Comparison of ENCODE assay signal across 1 cellular context in genomic region chr1:19882111-19883071, GRCh38.
TF ChIP-seq lines count a peak whose summit lies in the region.

TSS of gene OTUD3 (plus strand) at chr1:19882395. CDS start at chr1:19882514, 119 bp downstream.

TF ChIP-seq in K562, 482 proteins besides CTCF, POLR2A, EP300 and RAD21 (continued from another document and continues in another):
- TF ChIP-seq CHD4 (IDR thresholded peaks at IDR 0.05; ENCODE audit: insufficient read depth, insufficient replicate concordance, low read depth, low read length, poor library complexity, severe bottlenecking) = no peak
- no peak for TF ChIP-seq ESRRB (CRISPR knock-in tag; IDR thresholded peaks at IDR 0.05; ENCODE audit: borderline replicate concordance)
- no peak for TF ChIP-seq PTRF (tag; IDR thresholded peaks at IDR 0.05)
- no peak for TF ChIP-seq TBL1XR1 (IDR thresholded peaks at IDR 0.05; ENCODE audit: low read length in 2 of 2)
- no peak for TF ChIP-seq U2AF2 (optimal IDR thresholded peaks at IDR 0.05; ENCODE audit: low read depth, low read length)
- no peak for TF ChIP-seq SRSF9 (IDR thresholded peaks at IDR 0.05; ENCODE audit: borderline replicate concordance, low read depth, low read length)
- no peak for TF ChIP-seq ZNF551 (CRISPR knock-in tag; IDR thresholded peaks at IDR 0.05)
- TF ChIP-seq KDM2B (CRISPR knock-in tag; IDR thresholded peaks at IDR 0.05) = peak; percentile 79; the same call in 1 of the 2 replicates
- TF ChIP-seq CCAR2 (IDR thresholded peaks at IDR 0.05; ENCODE audit: low read depth, low read length) = no peak
- no peak for TF ChIP-seq MLLT1 (IDR thresholded peaks at IDR 0.05)
- no peak for TF ChIP-seq BRD4 (IDR thresholded peaks at IDR 0.05)
- TF ChIP-seq IRF2 (CRISPR knock-in tag; IDR thresholded peaks at IDR 0.05) = no peak
- TF ChIP-seq ZFX (CRISPR knock-in tag; IDR thresholded peaks at IDR 0.05) = peak; percentile 89
- no peak for TF ChIP-seq EZH2 (IDR thresholded peaks at IDR 0.05; ENCODE audit: borderline replicate concordance, low read depth, low read length)
- no peak for TF ChIP-seq NFATC3 (IDR thresholded peaks at IDR 0.05)
- TF ChIP-seq, protein P1, sequence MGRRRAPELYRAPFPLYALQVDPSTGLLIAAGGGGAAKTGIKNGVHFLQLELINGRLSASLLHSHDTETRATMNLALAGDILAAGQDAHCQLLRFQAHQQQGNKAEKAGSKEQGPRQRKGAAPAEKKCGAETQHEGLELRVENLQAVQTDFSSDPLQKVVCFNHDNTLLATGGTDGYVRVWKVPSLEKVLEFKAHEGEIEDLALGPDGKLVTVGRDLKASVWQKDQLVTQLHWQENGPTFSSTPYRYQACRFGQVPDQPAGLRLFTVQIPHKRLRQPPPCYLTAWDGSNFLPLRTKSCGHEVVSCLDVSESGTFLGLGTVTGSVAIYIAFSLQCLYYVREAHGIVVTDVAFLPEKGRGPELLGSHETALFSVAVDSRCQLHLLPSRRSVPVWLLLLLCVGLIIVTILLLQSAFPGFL (CRISPR knock-in tag; IDR thresholded peaks at IDR 0.05) = no peak
- TF ChIP-seq SUPT5H (IDR thresholded peaks at IDR 0.05) = peak; percentile 87
- TF ChIP-seq, protein P2, sequence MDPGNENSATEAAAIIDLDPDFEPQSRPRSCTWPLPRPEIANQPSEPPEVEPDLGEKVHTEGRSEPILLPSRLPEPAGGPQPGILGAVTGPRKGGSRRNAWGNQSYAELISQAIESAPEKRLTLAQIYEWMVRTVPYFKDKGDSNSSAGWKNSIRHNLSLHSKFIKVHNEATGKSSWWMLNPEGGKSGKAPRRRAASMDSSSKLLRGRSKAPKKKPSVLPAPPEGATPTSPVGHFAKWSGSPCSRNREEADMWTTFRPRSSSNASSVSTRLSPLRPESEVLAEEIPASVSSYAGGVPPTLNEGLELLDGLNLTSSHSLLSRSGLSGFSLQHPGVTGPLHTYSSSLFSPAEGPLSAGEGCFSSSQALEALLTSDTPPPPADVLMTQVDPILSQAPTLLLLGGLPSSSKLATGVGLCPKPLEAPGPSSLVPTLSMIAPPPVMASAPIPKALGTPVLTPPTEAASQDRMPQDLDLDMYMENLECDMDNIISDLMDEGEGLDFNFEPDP (CRISPR knock-in tag; IDR thresholded peaks at IDR 0.05) = no peak
- no peak for TF ChIP-seq HOMEZ (CRISPR knock-in tag; IDR thresholded peaks at IDR 0.05)
- peak; percentile 85 for TF ChIP-seq SP1 (CRISPR knock-in tag; IDR thresholded peaks at IDR 0.05)
- TF ChIP-seq, protein P3, sequence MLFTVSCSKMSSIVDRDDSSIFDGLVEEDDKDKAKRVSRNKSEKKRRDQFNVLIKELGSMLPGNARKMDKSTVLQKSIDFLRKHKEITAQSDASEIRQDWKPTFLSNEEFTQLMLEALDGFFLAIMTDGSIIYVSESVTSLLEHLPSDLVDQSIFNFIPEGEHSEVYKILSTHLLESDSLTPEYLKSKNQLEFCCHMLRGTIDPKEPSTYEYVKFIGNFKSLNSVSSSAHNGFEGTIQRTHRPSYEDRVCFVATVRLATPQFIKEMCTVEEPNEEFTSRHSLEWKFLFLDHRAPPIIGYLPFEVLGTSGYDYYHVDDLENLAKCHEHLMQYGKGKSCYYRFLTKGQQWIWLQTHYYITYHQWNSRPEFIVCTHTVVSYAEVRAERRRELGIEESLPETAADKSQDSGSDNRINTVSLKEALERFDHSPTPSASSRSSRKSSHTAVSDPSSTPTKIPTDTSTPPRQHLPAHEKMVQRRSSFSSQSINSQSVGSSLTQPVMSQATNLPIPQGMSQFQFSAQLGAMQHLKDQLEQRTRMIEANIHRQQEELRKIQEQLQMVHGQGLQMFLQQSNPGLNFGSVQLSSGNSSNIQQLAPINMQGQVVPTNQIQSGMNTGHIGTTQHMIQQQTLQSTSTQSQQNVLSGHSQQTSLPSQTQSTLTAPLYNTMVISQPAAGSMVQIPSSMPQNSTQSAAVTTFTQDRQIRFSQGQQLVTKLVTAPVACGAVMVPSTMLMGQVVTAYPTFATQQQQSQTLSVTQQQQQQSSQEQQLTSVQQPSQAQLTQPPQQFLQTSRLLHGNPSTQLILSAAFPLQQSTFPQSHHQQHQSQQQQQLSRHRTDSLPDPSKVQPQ (CRISPR knock-in tag; IDR thresholded peaks at IDR 0.05; ENCODE audit: borderline replicate concordance) = no peak
- TF ChIP-seq ZFPM2 (CRISPR knock-in tag; IDR thresholded peaks at IDR 0.05) = no peak
- TF ChIP-seq NR0B1 (IDR thresholded peaks at IDR 0.05; ENCODE audit: partially characterized antibody) = no peak
- no peak for TF ChIP-seq LEF1 (IDR thresholded peaks at IDR 0.05)
- TF ChIP-seq TRIM28 (IDR thresholded peaks at IDR 0.05) = no peak
- TF ChIP-seq PHF8 (IDR thresholded peaks at IDR 0.05; ENCODE audit: borderline replicate concordance, low read length) = peak; percentile 97; the same call in 1 of the 2 replicates
- TF ChIP-seq ZNF583 (CRISPR knock-in tag; IDR thresholded peaks at IDR 0.05) = 0 out of 2 replicates have a peak, but pooled peaks have one; percentile 17
- peak; percentile 85 for TF ChIP-seq CBX1 (IDR thresholded peaks at IDR 0.05; ENCODE audit: low read depth)
- TF ChIP-seq ZNF431 (CRISPR knock-in tag; IDR thresholded peaks at IDR 0.05) = peak; percentile 57; the same call in 1 of the 2 replicates
- TF ChIP-seq ZNF445 (CRISPR knock-in tag; IDR thresholded peaks at IDR 0.05; ENCODE audit: low read depth) = no peak
- no peak for TF ChIP-seq DDX20 (tag; IDR thresholded peaks at IDR 0.05; ENCODE audit: low read depth)
- TF ChIP-seq HINFP (tag; conservative IDR thresholded peaks at IDR 0.05; ENCODE audit: low read depth) = peak; percentile 72
- TF ChIP-seq, protein P4, sequence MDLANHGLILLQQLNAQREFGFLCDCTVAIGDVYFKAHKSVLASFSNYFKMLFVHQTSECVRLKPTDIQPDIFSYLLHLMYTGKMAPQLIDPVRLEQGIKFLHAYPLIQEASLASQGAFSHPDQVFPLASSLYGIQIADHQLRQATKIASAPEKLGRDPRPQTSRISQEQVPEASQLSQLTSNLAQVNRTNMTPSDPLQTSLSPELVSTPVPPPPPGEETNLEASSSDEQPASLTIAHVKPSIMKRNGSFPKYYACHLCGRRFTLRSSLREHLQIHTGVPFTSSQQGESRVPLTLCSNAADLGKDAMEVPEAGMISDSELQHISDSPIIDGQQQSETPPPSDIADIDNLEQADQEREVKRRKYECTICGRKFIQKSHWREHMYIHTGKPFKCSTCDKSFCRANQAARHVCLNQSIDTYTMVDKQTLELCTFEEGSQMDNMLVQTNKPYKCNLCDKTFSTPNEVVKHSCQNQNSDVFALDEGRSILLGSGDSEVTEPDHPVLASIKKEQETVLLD (IDR thresholded peaks at IDR 0.05) = peak; percentile 90
- no peak for TF ChIP-seq ZNF449 (CRISPR knock-in tag; IDR thresholded peaks at IDR 0.05)
- no peak for TF ChIP-seq CHCHD3 (CRISPR knock-in tag; IDR thresholded peaks at IDR 0.05)
- TF ChIP-seq PHF20 (IDR thresholded peaks at IDR 0.05; ENCODE audit: partially characterized antibody) = peak; percentile 82
- no peak for TF ChIP-seq RBM14 (IDR thresholded peaks at IDR 0.05; ENCODE audit: borderline replicate concordance, insufficient read depth, low read depth, low read length)
- peak; percentile 39 for TF ChIP-seq PRDM10 (IDR thresholded peaks at IDR 0.05; ENCODE audit: partially characterized antibody)
- TF ChIP-seq, protein P5, sequence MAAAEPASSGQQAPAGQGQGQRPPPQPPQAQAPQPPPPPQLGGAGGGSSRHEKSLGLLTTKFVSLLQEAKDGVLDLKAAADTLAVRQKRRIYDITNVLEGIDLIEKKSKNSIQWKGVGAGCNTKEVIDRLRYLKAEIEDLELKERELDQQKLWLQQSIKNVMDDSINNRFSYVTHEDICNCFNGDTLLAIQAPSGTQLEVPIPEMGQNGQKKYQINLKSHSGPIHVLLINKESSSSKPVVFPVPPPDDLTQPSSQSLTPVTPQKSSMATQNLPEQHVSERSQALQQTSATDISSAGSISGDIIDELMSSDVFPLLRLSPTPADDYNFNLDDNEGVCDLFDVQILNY (CRISPR knock-in tag; IDR thresholded peaks at IDR 0.05) = no peak
- no peak for TF ChIP-seq ZNF444 (CRISPR knock-in tag; IDR thresholded peaks at IDR 0.05)
- peak in 1 of 2 experiments; percentile 74; a peak in 1 of 4 replicates for TF ChIP-seq TEAD1 (CRISPR knock-in tag; IDR thresholded peaks at IDR 0.05)
- no peak for TF ChIP-seq THRAP3 (IDR thresholded peaks at IDR 0.05; ENCODE audit: borderline replicate concordance)
- TF ChIP-seq POLR3G (IDR thresholded peaks at IDR 0.05; ENCODE audit: extremely low read depth, insufficient read length, insufficient replicate concordance) = no peak
- no peak for TF ChIP-seq RBM34 (IDR thresholded peaks at IDR 0.05; ENCODE audit: borderline replicate concordance, insufficient read depth, low read length)
- TF ChIP-seq MYC (IDR thresholded peaks at IDR 0.05; ENCODE audit: low read depth, low read length) = peak; percentile 58
- TF ChIP-seq MYC (CRISPR knock-in tag; IDR thresholded peaks at IDR 0.05; ENCODE audit: borderline replicate concordance, low read depth) = no peak
- TF ChIP-seq MTA1 (IDR thresholded peaks at IDR 0.05; ENCODE audit: borderline replicate concordance) = no peak
- no peak for TF ChIP-seq TAF15 (IDR thresholded peaks at IDR 0.05; ENCODE audit: low read depth, low read length)
- no peak for TF ChIP-seq MCM5 (IDR thresholded peaks at IDR 0.05; ENCODE audit: low read depth)
